Comparison of ENCODE assay signal across 8 cellular contexts in the genomic region with DNA sequence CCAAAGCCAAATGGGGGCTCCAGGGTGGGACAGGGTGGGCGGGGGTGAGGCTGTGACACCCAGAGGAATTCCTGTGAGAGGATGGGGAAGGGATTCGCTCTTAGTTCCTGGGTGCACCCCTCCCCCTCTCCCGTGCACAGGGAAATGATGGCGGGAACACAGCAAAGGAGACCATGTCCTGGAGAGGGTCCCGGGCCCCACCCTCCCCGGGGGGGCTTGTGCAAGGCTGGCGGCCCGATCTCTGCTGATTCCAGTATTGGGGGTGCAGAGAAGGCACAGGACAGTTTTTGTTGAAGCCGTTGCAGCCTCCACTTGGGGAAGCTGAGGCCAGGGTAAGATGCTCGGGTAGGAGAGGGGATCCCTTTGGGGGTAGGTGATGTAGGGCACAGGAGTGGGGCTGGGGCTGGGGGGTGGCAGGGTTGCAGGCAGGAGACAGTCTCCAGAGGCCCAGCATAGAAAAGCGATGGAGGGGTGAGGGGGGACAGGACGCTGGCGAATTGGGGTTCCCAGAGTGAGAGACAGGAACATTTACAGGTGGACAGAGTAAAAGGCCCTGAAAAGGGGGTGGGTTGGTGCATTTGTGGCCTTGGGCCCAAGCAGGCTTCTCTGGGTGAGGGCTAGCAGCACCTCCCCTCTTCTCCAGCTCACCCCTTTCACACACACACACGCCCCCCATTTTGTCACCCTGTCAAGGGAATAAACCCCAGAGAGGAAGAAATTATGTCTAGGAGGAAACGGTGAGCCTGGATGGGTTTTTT. TPM values are rescaled to one million over a fixed set of nuclear protein-coding genes. Genes with fewer than 3 reads are reported as not detected.
DNase-seq lines count a peak whose midpoint lies in the region; ATAC-seq and TF ChIP-seq lines count a peak whose summit lies in the region.

No MANE protein-coding gene starts in this region.

- peaks cover 9% of the 10 kb centered on the region for H3K36me3 Mint-ChIP-seq in activated naive CD4-positive, alpha-beta T cell treated with anti-CD3 and anti-CD28 coated beads, Interleukin-2, amount 10 ng/mL, durations not matched to agents 7 days and 5 days
- H3K36me3 Mint-ChIP-seq in brain = no peaks in the 10 kb centered on the region

- H3K36me3 ChIP-seq in lung (ENCODE audit: control insufficient read depth in 2 of 2, insufficient read depth in 2 of 2, low read length in 2 of 2) (no peaks in the 10 kb centered on the region), tibial nerve (peaks cover 0 to 33% (median 0%) of the 10 kb centered on the region in 3 donors)

- TF ChIP-seq CTCF in brain (conservative IDR thresholded peaks at IDR 0.05) = no peak
- no peak for TF ChIP-seq CTCF in lung (IDR thresholded peaks at IDR 0.05; ENCODE audit: control extremely low read depth, extremely low read depth)
- TF ChIP-seq CTCF in tibial nerve (IDR thresholded peaks at IDR 0.05) = no peak

- ATAC-seq in lung (ENCODE audit: insufficient read depth, low FRiP score) (no peak), GM21360 (IDR thresholded peaks at IDR 0.05; ENCODE audit: unreplicated experiment) (no peak), HG03565 (IDR thresholded peaks at IDR 0.05; ENCODE audit: unreplicated experiment) (no peak)

- H3K27ac Mint-ChIP-seq in activated naive CD4-positive, alpha-beta T cell treated with anti-CD3 and anti-CD28 coated beads, Interleukin-2, amount 10 ng/mL, durations not matched to agents 7 days and 5 days = no peak overlapping the region
- H3K27ac Mint-ChIP-seq in brain = peak overlapping the region in 3 of 5 experiments; percentile 53 to 93 (median 76)

- H3K4me3 ChIP-seq in lung (no peak overlapping the region), tibial nerve (peak overlapping the region; percentile 56 to 92 (median 82))

- CTCF ChIA-PET in activated naive CD4-positive, alpha-beta T cell treated with anti-CD3 and anti-CD28 coated beads, Interleukin-2, amount 10 ng/mL, durations not matched to agents 7 days and 5 days (lab: Charles Lee) = interaction anchor here (0.8 to 2.0 kb wide), 16 partner anchors 10 to 438 kb away, joined by 3 to 16 read pairs (median 4); partner anchors contain the start of genes ACAD9, COPG1, MBD4 and RAB43

- peaks cover 26% of the 10 kb centered on the region for H3K27me3 Mint-ChIP-seq in activated naive CD4-positive, alpha-beta T cell treated with anti-CD3 and anti-CD28 coated beads, Interleukin-2, amount 10 ng/mL, durations not matched to agents 7 days and 5 days
- H3K27me3 Mint-ChIP-seq in brain = peaks cover 3% of the 10 kb centered on the region

- WGBS in lung, 2 donors = 37% methylated on average over 14 to 15 of the region's 15 CpGs
- 35 to 41% methylated on average over 14 to 15 of the region's 15 CpGs for WGBS in tibial nerve, 2 donors

- H3K4me1 Mint-ChIP-seq in activated naive CD4-positive, alpha-beta T cell treated with anti-CD3 and anti-CD28 coated beads, Interleukin-2, amount 10 ng/mL, durations not matched to agents 7 days and 5 days = peaks cover 26% of the 10 kb centered on the region
- H3K4me1 Mint-ChIP-seq in brain = peaks cover 27% of the 10 kb centered on the region

- H3K4me1 ChIP-seq in lung (ENCODE audit: control insufficient read depth in 2 of 2, insufficient read depth in 2 of 2, low read length in 2 of 2) = peaks cover 3 to 11% of the 10 kb centered on the region in 2 donors
- peaks cover 0 to 33% (median 11%) of the 10 kb centered on the region in 4 donors for H3K4me1 ChIP-seq in tibial nerve

- H3K4me3 Mint-ChIP-seq in activated naive CD4-positive, alpha-beta T cell treated with anti-CD3 and anti-CD28 coated beads, Interleukin-2, amount 10 ng/mL, durations not matched to agents 7 days and 5 days = peak overlapping the region; percentile 24
- peak overlapping the region; percentile 43 to 97 (median 83) for H3K4me3 Mint-ChIP-seq in brain

- TF ChIP-seq POLR2A in tibial nerve (IDR thresholded peaks at IDR 0.05) = no peak

- no peaks in the 10 kb centered on the region for H3K9me3 Mint-ChIP-seq in activated naive CD4-positive, alpha-beta T cell treated with anti-CD3 and anti-CD28 coated beads, Interleukin-2, amount 10 ng/mL, durations not matched to agents 7 days and 5 days
- no peaks in the 10 kb centered on the region for H3K9me3 Mint-ChIP-seq in brain

- DNase-seq in activated naive CD4-positive, alpha-beta T cell treated with anti-CD3 and anti-CD28 coated beads, Interleukin-2, amount 10 ng/mL, durations not matched to agents 7 days and 5 days = no peak
- no peak for DNase-seq in activated naive CD4-positive, alpha-beta T cell (lab: John Stamatoyannopoulos, UW)
- DNase-seq in lung (ENCODE audit: low spot score) (no peak), tibial nerve (ENCODE audit: low spot score in 2 of 2) (no peak), 8988T (no peak)

- H3K27ac ChIP-seq in lung (ENCODE audit: low read depth in 1 of 2, low read length in 1 of 2) = peak overlapping the region; percentile 88 to 98
- H3K27ac ChIP-seq in tibial nerve = peak overlapping the region; percentile 87 to 96 (median 94)

- H3K9me3 ChIP-seq in lung (ENCODE audit: control insufficient read depth in 2 of 2, insufficient read depth in 1 of 2, low read length in 1 of 2) (no peaks in the 10 kb centered on the region), tibial nerve (no peaks in the 10 kb centered on the region)

- H3K27me3 ChIP-seq in lung (ENCODE audit: control insufficient read depth, insufficient read depth) (no peaks in the 10 kb centered on the region), tibial nerve (no peaks in the 10 kb centered on the region)

- TF ChIP-seq EP300 in tibial nerve (IDR thresholded peaks at IDR 0.05) = no peak

RNA-seq across cellular contexts. Expression of gene HMCES, which starts 38.5 kb away (rescaled TPM):
- polyA plus RNA-seq in brain (ENCODE audit: insufficient read depth, low read depth, low replicate concordance) (84.2 TPM), lung (10 to 100 TPM; 23.2 to 36.6 TPM)
- total RNA-seq in lung (10 to 100 TPM; 33.7 to 35.6 TPM), tibial nerve (10 to 100 TPM; 18.2 to 36.7 (median 27.9) TPM)
